In genomic region chr17:34825884-34826283, GRCh38 we compare ENCODE assay signal across 25 cellular contexts.
DNase-seq lines count a peak whose midpoint lies in the region; ATAC-seq, FAIRE-seq and TF ChIP-seq lines count a peak whose summit lies in the region.
"Had no signal": no experiment of that assay in that cellular context is flagged by ENCODE, and none has a peak within 500 bp of the region (broad histone marks: within the 10 kb centered on the region; RNA-seq: fewer than 3 reads in every experiment).

No MANE protein-coding gene starts in this region.

- peaks cover 16% of the 10 kb centered on the region for H3K4me1 ChIP-seq in A549
- H3K4me1 ChIP-seq: BLaER1 had no signal

- H3K4me2 ChIP-seq in A549: peak overlapping the region; percentile 29; the same call in 2 of the 3 replicates
- H3K4me2 ChIP-seq: BLaER1 had no signal

- WGBS in A549 (ENCODE audit: missing lambda C conversion rate): 38% methylated on average over 6 of the region's 6 CpGs

- CTCF ChIA-PET in A549 (lab: Yijun Ruan, JAX): interaction anchor here (1.2 to 1.6 kb wide), 2 partner anchors 16 to 464 kb away, joined by 3 to 6 read pairs; no protein-coding TSS in a partner anchor

- no peak for TF ChIP-seq RAD21 in A549 (conservative IDR thresholded peaks at IDR 0.05 in 1 of 2, IDR thresholded peaks at IDR 0.05 in 1 of 2)

- no peaks in the 10 kb centered on the region for H3K9me3 Mint-ChIP-seq in activated naive CD4-positive, alpha-beta T cell treated with anti-CD3 and anti-CD28 coated beads, Interleukin-2, amount 50 U/mL, for 72 hours
- H3K9me3 Mint-ChIP-seq: CD14-positive monocyte; CD4-positive, CD25-positive, alpha-beta regulatory T cell; CD8-positive, alpha-beta memory T cell had no signal

- no peak for ATAC-seq in A549
- no peak for ATAC-seq in activated naive CD4-positive, alpha-beta T cell treated with anti-CD3 and anti-CD28 coated beads, Interleukin-2, amount 50 U/mL, for 72 hours
- ATAC-seq: GM12878 had no signal

- H3K9me3 ChIP-seq in A549: no peaks in the 10 kb centered on the region
- H3K9me3 ChIP-seq: BE2C, BLaER1 had no signal

- H3K27ac ChIP-seq in A549: no peak overlapping the region
- H3K27ac ChIP-seq: BLaER1 had no signal

- TF ChIP-seq CTCF in A549 (IDR thresholded peaks at IDR 0.05): no peak

- POLR2A ChIA-PET in A549 (lab: Yijun Ruan, JAX): no interaction called here

- no peak overlapping the region for H3K27ac Mint-ChIP-seq in activated naive CD4-positive, alpha-beta T cell treated with anti-CD3 and anti-CD28 coated beads, Interleukin-2, amount 50 U/mL, for 72 hours
- H3K27ac Mint-ChIP-seq: CD14-positive monocyte; CD4-positive, alpha-beta memory T cell; CD4-positive, CD25-positive, alpha-beta regulatory T cell; CD8-positive, alpha-beta memory T cell had no signal

- no peak for FAIRE-seq in A549 (lab: Jason Lieb, UNC)
- FAIRE-seq: A204.1, GM12878, GM12892, GM18507 had no signal

- no peaks in the 10 kb centered on the region for H3K36me3 Mint-ChIP-seq in activated naive CD4-positive, alpha-beta T cell treated with anti-CD3 and anti-CD28 coated beads, Interleukin-2, amount 50 U/mL, for 72 hours
- H3K36me3 Mint-ChIP-seq: CD14-positive monocyte; CD4-positive, alpha-beta memory T cell; CD4-positive, CD25-positive, alpha-beta regulatory T cell; CD8-positive, alpha-beta memory T cell had no signal

- in situ Hi-C loops in SK-MEL-5 (cut with HindIII; ENCODE audit: low pct_unique_long_range_greater_than_20kb, low sequenced_read_pairs): no loop called here

- no peak for DNase-seq in A549 (ENCODE audit: low read depth in 1 of 2, low spot score in 1 of 2)
- DNase-seq in SK-MEL-5 (ENCODE audit: low read depth, low spot score): peak; percentile 3
- peak; percentile 3 for DNase-seq in foreskin melanocyte
- DNase-seq in NCI-H748 (lab: John Stamatoyannopoulos, UW; ENCODE audit: unreplicated experiment): no peak
- no peak for DNase-seq in AML-193 (lab: John Stamatoyannopoulos, UW)
- DNase-seq in activated naive CD4-positive, alpha-beta T cell treated with anti-CD3 and anti-CD28 coated beads, Interleukin-2, amount 50 U/mL, for 72 hours (ENCODE audit: low spot score in 2 of 2): no peak
- DNase-seq: 8988T; C1 segment of cervical spinal cord; CD4-positive, alpha-beta memory T cell; CD4-positive, CD25-positive, alpha-beta regulatory T cell; CD8-positive, alpha-beta memory T cell; COR-L47; DMS 273 treated with DMSO at 0.1 percent for 48 hours; DMS153; DMS53; DMS79; DND-41; GDM1 had no signal

- TF ChIP-seq POLR2A in A549 (IDR thresholded peaks at IDR 0.05; ENCODE audit: low read length): no peak

- no peak overlapping the region for H3K4me3 ChIP-seq in A549
- H3K4me3 ChIP-seq: BLaER1, GM12878 had no signal

- no peak for TF ChIP-seq EP300 in A549 (IDR thresholded peaks at IDR 0.05)

TF ChIP-seq in A549, 52 proteins besides CTCF, POLR2A, EP300 and RAD21:
- TF ChIP-seq FOXS1 (CRISPR knock-in tag; IDR thresholded peaks at IDR 0.05): no peak
- no peak for TF ChIP-seq MAX (IDR thresholded peaks at IDR 0.05)
- no peak for TF ChIP-seq GATA3 (IDR thresholded peaks at IDR 0.05; ENCODE audit: borderline replicate concordance)
- TF ChIP-seq KDM1A (IDR thresholded peaks at IDR 0.05; ENCODE audit: low read depth): no peak
- no peak for TF ChIP-seq NFE2L2 (conservative IDR thresholded peaks at IDR 0.05; ENCODE audit: low read length)
- no peak for TF ChIP-seq RARB (CRISPR knock-in tag; IDR thresholded peaks at IDR 0.05)
- no peak for TF ChIP-seq FOSB (CRISPR knock-in tag; IDR thresholded peaks at IDR 0.05)
- no peak for TF ChIP-seq PHF8 (IDR thresholded peaks at IDR 0.05; ENCODE audit: borderline replicate concordance, low read depth)
- no peak for TF ChIP-seq TFCP2L1 (CRISPR knock-in tag; IDR thresholded peaks at IDR 0.05)
- no peak for TF ChIP-seq NPAS2 (CRISPR knock-in tag; IDR thresholded peaks at IDR 0.05; ENCODE audit: borderline replicate concordance)
- no peak for TF ChIP-seq EHMT2 (IDR thresholded peaks at IDR 0.05; ENCODE audit: low read depth)
- no peak for TF ChIP-seq HOXB13 (CRISPR knock-in tag; IDR thresholded peaks at IDR 0.05; ENCODE audit: low read depth)
- TF ChIP-seq TP53 (CRISPR knock-in tag; IDR thresholded peaks at IDR 0.05): no peak
- no peak for TF ChIP-seq ELK1 (IDR thresholded peaks at IDR 0.05; ENCODE audit: low read depth, low read length)
- no peak for TF ChIP-seq MAFK (IDR thresholded peaks at IDR 0.05; ENCODE audit: partially characterized antibody)
- TF ChIP-seq SREBF2 (IDR thresholded peaks at IDR 0.05): no peak
- no peak for TF ChIP-seq E2F6 (IDR thresholded peaks at IDR 0.05; ENCODE audit: borderline replicate concordance, low read depth)
- no peak for TF ChIP-seq PBX3 (IDR thresholded peaks at IDR 0.05)
- no peak for TF ChIP-seq HDAC2 (IDR thresholded peaks at IDR 0.05)

Comparison
In these comparisons a context has a peak if more than half of its experiments do, and no peak if none do; other contexts are left out.
1. DNase-seq: peak in SK-MEL-5 (single experiment) and foreskin melanocyte (single experiment); none in A549 (0 of 2), NCI-H748 (single experiment), AML-193 (0 of 2) and activated naive CD4-positive, alpha-beta T cell treated with anti-CD3 and anti-CD28 coated beads, Interleukin-2, amount 50 U/mL, for 72 hours (0 of 2).